17 cellular contexts compared by ENCODE assay signal in the genomic region with DNA sequence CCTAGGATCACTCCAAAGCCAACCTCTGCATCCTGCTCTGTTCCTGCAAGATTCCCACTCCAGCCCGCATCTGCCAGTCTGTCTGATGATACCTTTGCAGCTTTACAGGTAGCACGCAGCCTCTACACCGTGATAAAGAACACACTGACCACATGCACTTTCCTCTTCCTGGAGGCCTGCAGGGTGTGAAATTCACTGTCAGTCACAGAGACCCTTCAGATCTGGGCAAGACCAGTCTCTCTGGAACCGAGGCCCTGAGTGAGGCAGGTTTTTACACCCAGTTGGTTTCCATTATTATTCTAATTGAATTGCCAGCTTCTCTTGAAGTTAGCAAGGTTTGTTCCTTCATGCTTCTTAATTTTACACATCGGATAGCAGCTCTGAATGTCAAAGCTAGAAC. TPM values are rescaled to one million over a fixed set of nuclear protein-coding genes. Genes with fewer than 3 reads are reported as not detected.
DNase-seq lines count a peak whose midpoint lies in the region; ATAC-seq, FAIRE-seq and TF ChIP-seq lines count a peak whose summit lies in the region.
"Had no signal": no experiment of that assay in that cellular context is flagged by ENCODE, and none has a peak within 500 bp of the region (broad histone marks: within the 10 kb centered on the region; RNA-seq: fewer than 3 reads in every experiment).

No MANE protein-coding gene starts in this region.

- ATAC-seq in GM23338 = peak; percentile 77
- no peak for ATAC-seq in Right ventricle myocardium superior (ENCODE audit: poor library complexity)
- ATAC-seq in HG03139 (IDR thresholded peaks at IDR 0.05; ENCODE audit: unreplicated experiment) = no peak

- 66% methylated on average over 5 of the region's 5 CpGs; no CpG with 5 or more reads in 1 of the 2 experiments for WGBS in H1 (ENCODE audit: extremely low coverage in 1 of 2, insufficient coverage in 1 of 2, insufficient read length in 1 of 2, insufficient replicate concordance in 2 of 2, low coverage in 1 of 2, low lambda C conversion rate in 2 of 2, missing lambda C conversion rate in 1 of 2), 2 experiments

- H3K4me2 ChIP-seq in GM23338 (0 out of 2 replicates have a peak overlapping the region, but pooled peaks have one; percentile 38), H1 (ENCODE audit: insufficient read depth in 1 of 2, low read depth in 2 of 2, low read length in 2 of 2) (no peak overlapping the region)

- H3K27me3 Mint-ChIP-seq in GM23338 (ENCODE audit: insufficient read depth, low read depth, poor library complexity) (peaks cover 6% of the 10 kb centered on the region), type B pancreatic cell (peaks cover 68% of the 10 kb centered on the region)

- H3K27ac ChIP-seq in GM23338 (ENCODE audit: low read depth) = no peak overlapping the region
- no peak overlapping the region for H3K27ac ChIP-seq in H1 (ENCODE audit: low read depth, low read length)
- H3K27ac ChIP-seq: HL-60 had no signal

- H2AFZ ChIP-seq in GM23338 = peak overlapping the region; percentile 52; the same call in 1 of the 2 replicates
- H2AFZ ChIP-seq in H1 (ENCODE audit: low read length) = no peak overlapping the region

- no peak overlapping the region for H2BK5ac ChIP-seq in H1 (ENCODE audit: low read depth, low read length)

- TF ChIP-seq CTCF in GM23338 (conservative IDR thresholded peaks at IDR 0.05; ENCODE audit: low read depth in 2 of 2) = no peak
- no peak for TF ChIP-seq CTCF in H1 (IDR thresholded peaks at IDR 0.05; ENCODE audit: control extremely low read depth in 1 of 3, insufficient read depth in 1 of 3, low read depth in 1 of 3, low read length in 3 of 3)
- TF ChIP-seq CTCF in type B pancreatic cell (conservative IDR thresholded peaks at IDR 0.05) = no peak

- peaks cover 8% of the 10 kb centered on the region; the same call in 1 of the 2 replicates for H3K4me1 ChIP-seq in GM23338 (ENCODE audit: insufficient read depth)
- peaks cover 0 to 5% (median 3%) of the 10 kb centered on the region in 4 experiments; a peak in 3 of 7 replicates for H3K4me1 ChIP-seq in H1 (replicated peaks in 1 of 4; ENCODE audit: control insufficient read depth in 3 of 4, insufficient read depth in 4 of 4, low read length in 3 of 4)

- H3K23me2 ChIP-seq in H1 (ENCODE audit: low read depth, low read length) = no peaks in the 10 kb centered on the region

- H3K79me2 ChIP-seq in GM23338 (replicated peaks; ENCODE audit: insufficient read depth) = no peaks in the 10 kb centered on the region
- H3K79me2 ChIP-seq in H1 (ENCODE audit: control insufficient read depth in 1 of 2, insufficient read depth in 2 of 2, low read length in 2 of 2) = no peaks in the 10 kb centered on the region; a peak in 1 of 4 replicates

- H2BK20ac ChIP-seq in H1 (ENCODE audit: low read length) = no peak overlapping the region

- no peaks in the 10 kb centered on the region for H3F3A ChIP-seq in GM23338 (replicated peaks; ENCODE audit: low read depth)

- H2BK120ac ChIP-seq in H1 (replicated peaks; ENCODE audit: low read depth, low read length) = no peak overlapping the region

- H3K9me3 ChIP-seq in H1 (ENCODE audit: insufficient read depth in 2 of 2, low read depth in 1 of 2, low read length in 1 of 2) = no peaks in the 10 kb centered on the region

- H3K36me3 ChIP-seq in GM23338 (ENCODE audit: insufficient read depth) (no peaks in the 10 kb centered on the region), H1 (ENCODE audit: control insufficient read depth in 2 of 4, insufficient read depth in 4 of 4, low read length in 3 of 4) (no peaks in the 10 kb centered on the region)

- TF ChIP-seq RAD21 in H1 (IDR thresholded peaks at IDR 0.05 in 1 of 2, conservative IDR thresholded peaks at IDR 0.05 in 1 of 2; ENCODE audit: low read depth in 2 of 2, low read length in 2 of 2) = no peak

- H4K20me1 ChIP-seq in GM23338 (replicated peaks; ENCODE audit: insufficient read depth) (no peaks in the 10 kb centered on the region), H1 (replicated peaks in 1 of 2; ENCODE audit: control insufficient read depth in 1 of 2, insufficient read depth in 2 of 2, low read length in 2 of 2) (no peaks in the 10 kb centered on the region)

- CTCF ChIA-PET in H1 (lab: Charles Lee; ENCODE audit: partially characterized antibody) = no interaction called here

- no peak overlapping the region for H3K23ac ChIP-seq in H1 (ENCODE audit: insufficient read length)

- POLR2A ChIA-PET in H1 (lab: Charles Lee; ENCODE audit: partially characterized antibody) = no interaction called here

- no peak overlapping the region for H3K18ac ChIP-seq in H1 (ENCODE audit: extremely low read depth, low read length)

- H3K56ac ChIP-seq in H1 (replicated peaks; ENCODE audit: insufficient read length, low read depth, low read length) = no peak overlapping the region

- H3K9ac ChIP-seq in H1 (replicated peaks in 1 of 4; ENCODE audit: extremely low read depth in 1 of 4, low read depth in 3 of 4, low read length in 3 of 4) = no peak overlapping the region; a peak in 1 of 7 replicates

- DNase-seq in GM23338 (ENCODE audit: low spot score) (peak; percentile 2), H1 (ENCODE audit: low read depth in 1 of 2, low spot score in 2 of 2) (no peak), iPS-NIHi7 (ENCODE audit: extremely low spot score) (peak; percentile 37), type B pancreatic cell (ENCODE audit: extremely low spot score, unreplicated experiment) (peak; percentile 18), Right ventricle myocardium superior (no peak), NCI-H187 (lab: John Stamatoyannopoulos, UW) (no peak)
- DNase-seq: ACHN; C1 segment of cervical spinal cord; Calu3; CD4-positive, alpha-beta T cell; DMS 273 treated with DMSO at 0.1 percent for 48 hours; DMS79 had no signal

- H3K27me3 ChIP-seq in GM23338 (ENCODE audit: insufficient read depth) = no peaks in the 10 kb centered on the region
- no peaks in the 10 kb centered on the region for H3K27me3 ChIP-seq in H1 (replicated peaks in 1 of 4; ENCODE audit: control insufficient read depth in 3 of 4, extremely low read depth in 1 of 4, insufficient read depth in 3 of 4, low read length in 3 of 4)

- H3K4me1 Mint-ChIP-seq in GM23338 (peaks cover 16% of the 10 kb centered on the region), type B pancreatic cell (ENCODE audit: unreplicated experiment) (peaks cover 14% of the 10 kb centered on the region)
- H3K4me1 Mint-ChIP-seq: B cell had no signal

- no peak overlapping the region for H2AK5ac ChIP-seq in H1 (ENCODE audit: low read depth, low read length)

- intact Hi-C loops in Right ventricle myocardium superior (cut with DNase I) = no loop called here

- H4K5ac ChIP-seq in H1 (ENCODE audit: insufficient read length, low read depth, low read length) = no peak overlapping the region

- no peak overlapping the region for H3K4ac ChIP-seq in H1 (replicated peaks; ENCODE audit: insufficient read length, low read depth, low read length)

- TF ChIP-seq POLR2A in H1 (IDR thresholded peaks at IDR 0.05; ENCODE audit: control extremely low read depth in 1 of 2, low read depth in 2 of 2, low read length in 2 of 2) = no peak

- no peak overlapping the region for H4K8ac ChIP-seq in H1 (ENCODE audit: extremely low read depth, insufficient read depth, low read length)

- H3K27ac Mint-ChIP-seq in GM23338 (no peak overlapping the region), type B pancreatic cell (no peak overlapping the region)
- H3K27ac Mint-ChIP-seq: B cell; CD4-positive, alpha-beta T cell had no signal

- H3K79me1 ChIP-seq in H1 (ENCODE audit: low read depth, low read length) = no peaks in the 10 kb centered on the region

- H3K9me3 Mint-ChIP-seq in GM23338 (peaks cover 11% of the 10 kb centered on the region; the same call in 2 of the 3 replicates), type B pancreatic cell (peaks cover 4% of the 10 kb centered on the region)
- H3K9me3 Mint-ChIP-seq: CD4-positive, alpha-beta T cell had no signal

- no peak overlapping the region for H2BK15ac ChIP-seq in H1 (ENCODE audit: low read length)

- H3K14ac ChIP-seq in H1 (ENCODE audit: insufficient read length) = no peak overlapping the region

- H2BK12ac ChIP-seq in H1 (ENCODE audit: low read depth, low read length) = no peak overlapping the region

- H3K36me3 Mint-ChIP-seq in GM23338 (ENCODE audit: low read depth) (no peaks in the 10 kb centered on the region), type B pancreatic cell (no peaks in the 10 kb centered on the region)

- H4K91ac ChIP-seq in H1 (replicated peaks; ENCODE audit: insufficient read length, low read length) = no peak overlapping the region

- FAIRE-seq in H1 (lab: Jason Lieb, UNC) = peak; percentile 60
- FAIRE-seq: G401.6, GM12891 had no signal

- H3K4me3 ChIP-seq in GM23338 = no peak overlapping the region
- no peak overlapping the region for H3K4me3 ChIP-seq in H1 (ENCODE audit: extremely low read depth in 1 of 4, insufficient read depth in 2 of 4, low read depth in 3 of 4, low read length in 4 of 4)

- H3K9me2 ChIP-seq in GM23338 (ENCODE audit: insufficient read depth) = no peaks in the 10 kb centered on the region

- TF ChIP-seq EP300 in H1 (IDR thresholded peaks at IDR 0.05; ENCODE audit: borderline replicate concordance in 1 of 2, low read depth in 2 of 2, low read length in 2 of 2) = no peak

- H3K4me3 Mint-ChIP-seq in GM23338 = no peak overlapping the region
- H3K4me3 Mint-ChIP-seq in type B pancreatic cell = no peak overlapping the region
- H3K4me3 Mint-ChIP-seq: B cell; CD4-positive, alpha-beta T cell had no signal

TF ChIP-seq in GM23338, 12 proteins besides CTCF, POLR2A, EP300 and RAD21 (continues in another document):
- TF ChIP-seq JUNB (IDR thresholded peaks at IDR 0.05; ENCODE audit: unreplicated experiment) = no peak

TF ChIP-seq in H1, 55 proteins besides CTCF, POLR2A, EP300 and RAD21 (continues in another document):
- TF ChIP-seq, protein P1, sequence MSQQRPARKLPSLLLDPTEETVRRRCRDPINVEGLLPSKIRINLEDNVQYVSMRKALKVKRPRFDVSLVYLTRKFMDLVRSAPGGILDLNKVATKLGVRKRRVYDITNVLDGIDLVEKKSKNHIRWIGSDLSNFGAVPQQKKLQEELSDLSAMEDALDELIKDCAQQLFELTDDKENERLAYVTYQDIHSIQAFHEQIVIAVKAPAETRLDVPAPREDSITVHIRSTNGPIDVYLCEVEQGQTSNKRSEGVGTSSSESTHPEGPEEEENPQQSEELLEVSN (IDR thresholded peaks at IDR 0.05) = peak; percentile 40; the same call in 1 of the 2 replicates

RNA-seq across cellular contexts. Expression of a gene that starts 30.5 kb away (rescaled TPM):
- 12.5 and 13.6 TPM in 2 replicates for total RNA-seq in GM23338 (2014; rRNA removed; shearing (Covaris generic))
- polyA plus RNA-seq in GM23338 (2016; fragmentation: Nextera tagmentation; extraction: Ambion mirVana) (6.0 and 7.0 TPM in 2 replicates), H1 (2011; rRNA removed) (4.3 and 5.4 TPM in 2 replicates)
- 2.1 and 2.6 TPM in 2 replicates for total RNA-seq in H1 (2021; fragmentation: NEBNext Ultra II Directional; extraction: Animal tissue kit (Norgen Biotek cat#: 25700))
- 4.8 TPM for polyA plus RNA-seq in H1 (2011; cell fraction: cytosol; rRNA removed)
- polyA plus RNA-seq in H1 (2011; cell fraction: nucleus; rRNA removed) = 2.7 TPM
- 2.3 to 3.8 TPM (median 3.3 TPM) in 4 replicates for polyA plus RNA-seq in H1 (2012, experiment 1 of 2)
- 4.1 TPM for polyA plus RNA-seq in H1 (2012, experiment 2 of 2)
- 2.4 TPM for polyA plus RNA-seq in H1 (2013, experiment 1 of 2)
- 2.4 TPM for polyA plus RNA-seq in H1 (2013, experiment 2 of 2)
- polyA minus RNA-seq in H1 (2011; rRNA and poly(A)+ RNA removed) = 0.93 and 1.2 TPM in 2 replicates
- 1.9 TPM for polyA minus RNA-seq in H1 (2011; cell fraction: cytosol; rRNA and poly(A)+ RNA removed)
- 7.0 TPM for polyA minus RNA-seq in H1 (2011; cell fraction: nucleus; rRNA and poly(A)+ RNA removed)
- total RNA-seq in type B pancreatic cell (ENCODE audit: low replicate concordance) (0.95 and 27.3 TPM in 2 replicates), Right ventricle myocardium superior (1.9 TPM)
- total RNA-seq: B cell; Calu3; CD4-positive, alpha-beta T cell had no signal

Comparison
In these comparisons a context has a peak if more than half of its experiments do, and no peak if none do; other contexts are left out.
1. DNase-seq: peak in GM23338 (single experiment), iPS-NIHi7 (single experiment) and type B pancreatic cell (single experiment); none in H1 (0 of 2), Right ventricle myocardium superior (single experiment) and NCI-H187 (0 of 2).